ENCODE assay signal across 8 cellular contexts in genomic region chr12:2003676-2004112, GRCh38. TPM values are rescaled to one million over a fixed set of nuclear protein-coding genes. Genes with fewer than 3 reads are reported as not detected.
A peak's percentile ranks its signal among the peaks of the same experiment; 100 is the strongest.
DNase-seq lines count a peak whose midpoint lies in the region; ATAC-seq and TF ChIP-seq lines count a peak whose summit lies in the region.

No MANE protein-coding gene starts in this region.

- H3F3A ChIP-seq in DOHH2 (ENCODE audit: control insufficient read depth, insufficient read depth) = 0 out of 2 replicates have a peak, but pooled peaks cover 5% of the 10 kb centered on the region

- 0% methylated on average over 13 of the region's 13 CpGs for WGBS in aorta, 2 donors

- H2AFZ ChIP-seq in OCI-LY3 (ENCODE audit: low read depth, low read length) = peak overlapping the region; percentile 89

- H3K4me1 ChIP-seq in DOHH2 (ENCODE audit: control insufficient read depth, low read length) (peaks cover 21% of the 10 kb centered on the region), OCI-LY3 (ENCODE audit: low read length) (peaks cover 15% of the 10 kb centered on the region), mononuclear cell (ENCODE audit: insufficient read depth, low read length) (peaks cover 17% of the 10 kb centered on the region), aorta (ENCODE audit: control insufficient read depth in 1 of 2, insufficient read depth in 2 of 2, low read length in 2 of 2) (peaks cover 4 to 5% of the 10 kb centered on the region in 2 donors)

- peaks cover 39% of the 10 kb centered on the region for H3K79me2 ChIP-seq in DOHH2 (ENCODE audit: control insufficient read depth, low read length)
- peaks cover 27% of the 10 kb centered on the region for H3K79me2 ChIP-seq in OCI-LY3 (ENCODE audit: low read length)

- H3K4me2 ChIP-seq in DOHH2 (ENCODE audit: low read length) (peak overlapping the region; percentile 88), OCI-LY3 (ENCODE audit: low read length) (peak overlapping the region; percentile 97)

- H3K9me2 ChIP-seq in DOHH2 (replicated peaks; ENCODE audit: control insufficient read depth, low read length) = no peaks in the 10 kb centered on the region

- H3K9ac ChIP-seq in OCI-LY3 (ENCODE audit: low read length) = peak overlapping the region; percentile 97

- ATAC-seq in GM21737 (IDR thresholded peaks at IDR 0.05; ENCODE audit: unreplicated experiment) (peak; percentile 10), aorta (ENCODE audit: low FRiP score) (peak; percentile 26), HG02973 (IDR thresholded peaks at IDR 0.05; ENCODE audit: unreplicated experiment) (no peak)

- H3K9me3 ChIP-seq in DOHH2 (ENCODE audit: control insufficient read depth, insufficient read depth, low read length) = no peaks in the 10 kb centered on the region
- H3K9me3 ChIP-seq in OCI-LY3 (ENCODE audit: insufficient read depth, low read length) = no peaks in the 10 kb centered on the region
- no peaks in the 10 kb centered on the region for H3K9me3 ChIP-seq in mononuclear cell (ENCODE audit: low read depth, low read length)
- H3K9me3 ChIP-seq in aorta (ENCODE audit: control insufficient read depth, low read length) = no peaks in the 10 kb centered on the region

- DNase-seq in dermis blood vessel endothelial cell (peak; percentile 6), aorta (no peak), mesenteric fat pad (ENCODE audit: low spot score) (no peak)

- intact Hi-C loops in aorta (cut with DNase I) = loop anchor here in 1 of 2 donors (5.0 kb wide), 1 partner anchor 34 kb away; no protein-coding TSS in a partner anchor

- peak overlapping the region; percentile 99 for H3K4me3 ChIP-seq in DOHH2 (ENCODE audit: low read length)
- peak overlapping the region; percentile 97 for H3K4me3 ChIP-seq in OCI-LY3 (ENCODE audit: low read length)
- H3K4me3 ChIP-seq in mononuclear cell (ENCODE audit: low read length) = peak overlapping the region; percentile 84
- peak overlapping the region; percentile 3 to 80 for H3K4me3 ChIP-seq in aorta (ENCODE audit: low read length in 2 of 2)

- H3K27me3 ChIP-seq in DOHH2 (ENCODE audit: control insufficient read depth, low read length) (no peaks in the 10 kb centered on the region), OCI-LY3 (ENCODE audit: low read depth, low read length) (no peaks in the 10 kb centered on the region), mononuclear cell (ENCODE audit: insufficient read depth, low read length) (no peaks in the 10 kb centered on the region), aorta (ENCODE audit: control insufficient read depth in 1 of 2, insufficient read depth in 2 of 2, low read length in 1 of 2) (no peaks in the 10 kb centered on the region)

- H4K20me1 ChIP-seq in DOHH2 (ENCODE audit: control insufficient read depth, insufficient read depth, low read depth, low read length) = no peaks in the 10 kb centered on the region
- no peaks in the 10 kb centered on the region for H4K20me1 ChIP-seq in OCI-LY3 (ENCODE audit: insufficient read depth, low read length)

- H3K36me3 ChIP-seq in DOHH2 (ENCODE audit: control insufficient read depth, low read length) = peaks cover 3% of the 10 kb centered on the region; the same call in 1 of the 2 replicates
- no peaks in the 10 kb centered on the region for H3K36me3 ChIP-seq in OCI-LY3 (replicated peaks; ENCODE audit: low read depth, low read length)
- H3K36me3 ChIP-seq in aorta (ENCODE audit: control insufficient read depth in 1 of 2, insufficient read depth in 2 of 2, low read length in 1 of 2) = no peaks in the 10 kb centered on the region

- TF ChIP-seq CTCF in DOHH2 (IDR thresholded peaks at IDR 0.05; ENCODE audit: low read depth, low read length, poor library complexity, severe bottlenecking) (no peak), OCI-LY3 (IDR thresholded peaks at IDR 0.05; ENCODE audit: low read depth, low read length) (no peak)

- H3K27ac ChIP-seq in DOHH2 (ENCODE audit: low read depth, low read length) (peak overlapping the region; percentile 59), OCI-LY3 (ENCODE audit: low read length) (peak overlapping the region; percentile 69), aorta (ENCODE audit: low read depth in 1 of 2, low read length in 2 of 2) (peak overlapping the region in 1 of 2 donors; percentile 24)

RNA-seq across cellular contexts. Expression of gene DCP1B, which starts 0.6 kb away (rescaled TPM):
- 5.4 and 7.0 TPM in 2 replicates for total RNA-seq in dermis blood vessel endothelial cell
- total RNA-seq in mononuclear cell = 6.7 TPM
- total RNA-seq in aorta = 10 to 100 TPM; 14.5 to 16.9 TPM
- 10 to 100 TPM in 1 of 2 donors, 1 to 10 TPM in 1; 8.0 to 10.0 TPM for polyA plus RNA-seq in aorta
- 8.0 TPM for total RNA-seq in mesenteric fat pad

RNA-seq across cellular contexts. Expression of gene CACNA1C, which starts 49.1 kb away (rescaled TPM):
- total RNA-seq in dermis blood vessel endothelial cell (0.14 and 1.5 TPM in 2 replicates), mononuclear cell (0.10 TPM), aorta (100 to 1,000 TPM in 1 of 2 donors, 10 to 100 TPM in 1; 70.4 to 114 TPM), mesenteric fat pad (6.8 TPM)
- polyA plus RNA-seq in aorta = 10 to 100 TPM in 1 of 2 donors, 1 to 10 TPM in 1; 4.3 to 22.1 TPM

Comparison
In these comparisons a context has a peak if more than half of its experiments do, and no peak if none do; other contexts are left out.
1. H3K4me3 ChIP-seq: peak in every context shown above with its lines; median percentile 99 in DOHH2; 97 in OCI-LY3; 84 in mononuclear cell; 42 in aorta.